24 cellular contexts compared by ENCODE assay signal in the genomic region with DNA sequence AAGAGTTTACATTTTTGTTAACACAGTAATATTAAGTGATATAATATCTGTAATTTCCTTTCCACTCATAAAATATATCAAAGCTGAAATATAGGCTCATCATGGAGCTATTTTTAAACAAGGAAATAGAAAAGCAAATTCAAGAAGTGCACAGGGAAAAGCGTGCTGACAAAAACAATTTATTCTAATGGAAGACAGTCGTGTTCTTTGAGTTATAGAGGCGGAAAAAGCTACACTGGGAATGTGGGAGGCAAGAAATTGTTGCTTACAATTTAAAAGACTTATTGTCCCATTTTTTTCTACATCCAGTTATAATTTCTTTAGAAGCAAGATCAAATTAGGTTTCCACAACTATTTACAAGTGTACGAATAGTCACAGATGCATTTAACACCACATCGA. TPM values are rescaled to one million over a fixed set of nuclear protein-coding genes. Genes with fewer than 3 reads are reported as not detected.
DNase-seq lines count a peak whose midpoint lies in the region; ATAC-seq, FAIRE-seq and TF ChIP-seq lines count a peak whose summit lies in the region.
"Had no signal": no experiment of that assay in that cellular context is flagged by ENCODE, and none has a peak within 500 bp of the region (broad histone marks: within the 10 kb centered on the region; RNA-seq: fewer than 3 reads in every experiment).

No MANE protein-coding gene starts in this region.

- H3K4me1 ChIP-seq in cardiac muscle cell (ENCODE audit: low read depth) (peaks cover 31% of the 10 kb centered on the region), SJCRH30 (peaks cover 30% of the 10 kb centered on the region), psoas muscle (peaks cover 16% of the 10 kb centered on the region), small intestine (ENCODE audit: control insufficient read depth in 2 of 2, insufficient read depth in 1 of 2, low read depth in 1 of 2, low read length in 1 of 2) (no peaks in the 10 kb centered on the region)
- H3K4me1 ChIP-seq: A549, BE2C had no signal

- intact Hi-C loops in Right ventricle myocardium inferior (cut with DNase I) (no loop called here), psoas muscle (cut with DNase I) (loop anchor here in 1 of 2 donors (5.0 kb wide), 1 partner anchor 42 kb away; no protein-coding TSS in a partner anchor)

- H3K9me3 ChIP-seq in cardiac muscle cell (ENCODE audit: low read depth) (no peaks in the 10 kb centered on the region), SJCRH30 (replicated peaks) (peaks cover 5% of the 10 kb centered on the region), psoas muscle (no peaks in the 10 kb centered on the region), small intestine (ENCODE audit: control insufficient read depth, low read depth) (no peaks in the 10 kb centered on the region)
- H3K9me3 ChIP-seq: A549; BE2C; BLaER1 treated with 17β-estradiol and CSF1 and Interleukin-3, amounts not matched to agents 10 nM and 100 nM had no signal

- no peak for DNase-seq in cardiac muscle cell (ENCODE audit: low read depth in 1 of 2, low spot score in 1 of 2)
- no peak for DNase-seq in Right ventricle myocardium inferior (ENCODE audit: missing footprints)
- DNase-seq in SJCRH30: no peak
- no peak for DNase-seq in psoas muscle
- no peak for DNase-seq in small intestine
- DNase-seq in NCI-H510A (lab: John Stamatoyannopoulos, UW): no peak
- DNase-seq: 8988T; ACHN; AML-193; BE2C; CD4-positive, alpha-beta T cell; CD8-positive, alpha-beta memory T cell; DMS 273 treated with DMSO at 0.1 percent for 48 hours; DMS79; EL; GDM1; GM23248; H7; HCEC 1CT had no signal

- WGBS in psoas muscle, 3 donors: 36 to 62% (median 46%) methylated on average over 5 of the region's 5 CpGs
- 85 to 87% (median 86%) methylated on average over 5 of the region's 5 CpGs for WGBS in small intestine, 3 donors

- H3K4me3 ChIP-seq in cardiac muscle cell (no peak overlapping the region), SJCRH30 (no peak overlapping the region), psoas muscle (no peak overlapping the region), small intestine (ENCODE audit: low read depth in 1 of 2, low read length in 2 of 2) (no peak overlapping the region)
- H3K4me3 ChIP-seq: A549; BLaER1 treated with 17β-estradiol and CSF1 and Interleukin-3, amounts not matched to agents 10 nM and 100 nM; GM12878; GM23248 had no signal

- FAIRE-seq in small intestine (lab: Jason Lieb, UNC): no peak
- FAIRE-seq: A549, H1 had no signal

- H3K27me3 ChIP-seq in cardiac muscle cell (no peaks in the 10 kb centered on the region), SJCRH30 (no peaks in the 10 kb centered on the region), psoas muscle (ENCODE audit: insufficient read depth in 3 of 3, low read length in 2 of 3) (no peaks in the 10 kb centered on the region), small intestine (ENCODE audit: control insufficient read depth in 2 of 2, insufficient read depth in 2 of 2, low read length in 2 of 2) (no peaks in the 10 kb centered on the region)
- H3K27me3 ChIP-seq: BE2C; BLaER1 treated with 17β-estradiol and CSF1 and Interleukin-3, amounts not matched to agents 10 nM and 100 nM had no signal

- H3K36me3 ChIP-seq in cardiac muscle cell (peaks cover 29% of the 10 kb centered on the region), SJCRH30 (no peaks in the 10 kb centered on the region), psoas muscle (ENCODE audit: insufficient read depth in 1 of 2, low read depth in 1 of 2) (peaks cover 0 to 9% of the 10 kb centered on the region in 2 donors), small intestine (ENCODE audit: control insufficient read depth in 2 of 2, insufficient read depth in 2 of 2, low read length in 2 of 2) (no peaks in the 10 kb centered on the region)
- H3K36me3 ChIP-seq: BE2C; BLaER1 treated with 17β-estradiol and CSF1 and Interleukin-3, amounts not matched to agents 10 nM and 100 nM had no signal

- no peak for ATAC-seq in Right ventricle myocardium inferior
- no peak for ATAC-seq in psoas muscle
- ATAC-seq in GM21390 (IDR thresholded peaks at IDR 0.05; ENCODE audit: unreplicated experiment): no peak
- ATAC-seq: A549, GM12878 had no signal

- peak overlapping the region; percentile 99 for H3K27ac ChIP-seq in cardiac muscle cell
- H3K27ac ChIP-seq in SJCRH30: peak overlapping the region; percentile 11; the same call in 1 of the 2 replicates
- H3K27ac ChIP-seq in psoas muscle: peak overlapping the region; percentile 96
- no peak overlapping the region for H3K27ac ChIP-seq in small intestine (ENCODE audit: low read depth in 1 of 2, low read length in 1 of 2)
- H3K27ac ChIP-seq: A549; BLaER1 treated with 17β-estradiol and CSF1 and Interleukin-3, amounts not matched to agents 10 nM and 100 nM; GM23248 had no signal

- TF ChIP-seq CTCF in cardiac muscle cell (IDR thresholded peaks at IDR 0.05; ENCODE audit: low read depth, low read length) (no peak), psoas muscle (IDR thresholded peaks at IDR 0.05) (no peak)

RNA-seq across cellular contexts. Expression of gene TTN, which starts 3.2 kb away (rescaled TPM):
- total RNA-seq in cardiac muscle cell (473 and 1,214 TPM in 2 replicates), Right ventricle myocardium inferior (3,032 TPM), psoas muscle (1,000 to 10,000 TPM; 4,462 to 7,650 (median 6,674) TPM)
- polyA plus RNA-seq in cardiac muscle cell (1,208 and 1,558 TPM in 2 replicates), psoas muscle (100 to 1,000 TPM; 137 to 248 (median 173) TPM), small intestine (1 to 10 TPM in 1 of 3 donors, under 1 TPM in 2; 0.36 to 1.1 (median 0.45) TPM)
- total RNA-seq in SJCRH30 (2014; rRNA removed; shearing (Covaris generic)): 26.2 and 35.0 TPM in 2 replicates
- total RNA-seq: GM23248 had no signal

Comparison
In these comparisons a context has a peak if more than half of its experiments do, and no peak if none do; other contexts are left out.
1. H3K27ac ChIP-seq: peak in cardiac muscle cell (single experiment), SJCRH30 (single experiment) and psoas muscle (single experiment); none in small intestine (0 of 2).
2. RNA of gene TTN, which starts 3.2 kb away (total RNA-seq): 4,462 to 7,650 TPM in psoas muscle, 3,032 TPM in Right ventricle myocardium inferior (single experiment) and 473 to 1,214 TPM in cardiac muscle cell; 26.2 to 35.0 TPM in SJCRH30; every median in the first group is over 10 times any median in the second.